In genomic region chr18:34909637-34910364, GRCh38 we compare ENCODE assay signal across 17 cellular contexts.
A peak's percentile ranks its signal among the peaks of the same experiment; 100 is the strongest.
DNase-seq lines count a peak whose midpoint lies in the region; ATAC-seq and TF ChIP-seq lines count a peak whose summit lies in the region.
"Had no signal": no experiment of that assay in that cellular context is flagged by ENCODE, and none has a peak within 500 bp of the region (broad histone marks: within the 10 kb centered on the region; RNA-seq: fewer than 3 reads in every experiment).

No MANE protein-coding gene starts in this region.

- TF ChIP-seq CTCF in GM12865 (IDR thresholded peaks at IDR 0.05; ENCODE audit: insufficient read depth, low read depth, low read length, missing control alignments) (no peak), ascending aorta (IDR thresholded peaks at IDR 0.05) (no peak), fibroblast of villous mesenchyme (IDR thresholded peaks at IDR 0.05; ENCODE audit: insufficient read depth, low read depth, low read length) (no peak), smooth muscle cell (IDR thresholded peaks at IDR 0.05; ENCODE audit: borderline replicate concordance, insufficient read depth, poor library complexity, severe bottlenecking) (no peak), PC-3 (conservative IDR thresholded peaks at IDR 0.05; ENCODE audit: low read depth, low read length) (no peak)

- no TSS peak for BruUV-seq in PC-3 (replicated peaks; lab: Mats Ljungman, UMichigan)

- H3K9ac ChIP-seq in smooth muscle cell (ENCODE audit: low read depth), result no peak overlapping the region
- no peak overlapping the region for H3K9ac ChIP-seq in PC-3 (ENCODE audit: low read length)

- H3K36me3 ChIP-seq in ascending aorta (no peaks in the 10 kb centered on the region), smooth muscle cell (ENCODE audit: low read depth) (no peaks in the 10 kb centered on the region), PC-3 (ENCODE audit: low read depth, low read length) (no peaks in the 10 kb centered on the region)

- CTCF ChIA-PET in PC-3 (lab: Charles Lee), result no interaction called here

- no peak overlapping the region for H3K4me3 ChIP-seq in GM12865 (ENCODE audit: low read depth, low read length)
- H3K4me3 ChIP-seq in ascending aorta, result no peak overlapping the region
- H3K4me3 ChIP-seq in fibroblast of villous mesenchyme (ENCODE audit: low read depth, low read length), result no peak overlapping the region
- H3K4me3 ChIP-seq in smooth muscle cell, result no peak overlapping the region
- H3K4me3 ChIP-seq in PC-3 (ENCODE audit: low read length), result no peak overlapping the region

- H3K27ac ChIP-seq in ascending aorta (peak overlapping the region; percentile 62 to 67), smooth muscle cell (ENCODE audit: low read depth) (no peak overlapping the region), PC-3 (ENCODE audit: low read length) (no peak overlapping the region)

- POLR2A ChIA-PET in PC-3 (lab: Charles Lee; ENCODE audit: unreplicated experiment), result no interaction called here

- ATAC-seq in PC-3 (no peak), HG03520 (IDR thresholded peaks at IDR 0.05; ENCODE audit: unreplicated experiment) (no peak), HG03196 (IDR thresholded peaks at IDR 0.05; ENCODE audit: unreplicated experiment) (no peak)
- ATAC-seq: HCT116 had no signal

- no peaks in the 10 kb centered on the region for H4K20me1 ChIP-seq in smooth muscle cell (ENCODE audit: low read depth)
- H4K20me1 ChIP-seq in PC-3 (ENCODE audit: low read length), result no peaks in the 10 kb centered on the region

- no peaks in the 10 kb centered on the region for H3K79me2 ChIP-seq in smooth muscle cell (ENCODE audit: low read depth)
- no peaks in the 10 kb centered on the region for H3K79me2 ChIP-seq in PC-3 (ENCODE audit: low read length)

- peaks cover 0 to 9% of the 10 kb centered on the region in 2 donors for H3K4me1 ChIP-seq in ascending aorta
- peaks cover 6% of the 10 kb centered on the region for H3K4me1 ChIP-seq in smooth muscle cell (ENCODE audit: low read depth)
- peaks cover 5% of the 10 kb centered on the region for H3K4me1 ChIP-seq in PC-3 (ENCODE audit: insufficient read depth, low read length)

- no peak overlapping the region for H3K4me2 ChIP-seq in smooth muscle cell
- H3K4me2 ChIP-seq in PC-3 (ENCODE audit: low read length), result no peak overlapping the region

- H2AFZ ChIP-seq in smooth muscle cell (ENCODE audit: low read depth) (peak overlapping the region; percentile 47), PC-3 (ENCODE audit: low read length) (no peak overlapping the region)

- H3K27me3 ChIP-seq in ascending aorta (no peaks in the 10 kb centered on the region), smooth muscle cell (ENCODE audit: low read depth) (no peaks in the 10 kb centered on the region), PC-3 (ENCODE audit: low read length) (no peaks in the 10 kb centered on the region)

- DNase-seq in GM12865 (ENCODE audit: low read depth) (peak; percentile 5), ascending aorta (ENCODE audit: low spot score in 2 of 2) (peak in 1 of 2 donors; percentile 74), fibroblast of villous mesenchyme (ENCODE audit: low read depth) (peak; percentile 66), smooth muscle cell (lab: John Stamatoyannopoulos, UW; ENCODE audit: unreplicated experiment) (no peak), PC-3 (no peak)
- DNase-seq: activated CD4-positive, alpha-beta T cell treated with anti-CD3 and anti-CD28 coated beads for 4 hours; activated naive CD8-positive, alpha-beta T cell treated with anti-CD3 and anti-CD28 coated beads, Interleukin-2, amount 10 ng/mL, durations not matched to agents 7 days and 5 days; activated T-cell treated with anti-CD3 and anti-CD28 coated beads, Interleukin-2, amount 50 U/mL, for 1 hour; DMS53; foreskin melanocyte; NCI-H2107; NCI-H82; RPMI8226; T-helper 1 cell had no signal

- H3K9me2 ChIP-seq in PC-3 (replicated peaks; ENCODE audit: low read length), result no peaks in the 10 kb centered on the region

- 85% methylated on average over 4 of the region's 4 CpGs for WGBS in smooth muscle cell (ENCODE audit: low lambda C conversion rate)

- intact Hi-C loops in ascending aorta (cut with DNase I), result loop anchor here (1.0 to 10.0 kb wide), 4 partner anchors 29 to 415 kb away; no protein-coding TSS in a partner anchor
- intact Hi-C loops in PC-3 (cut with micrococcal nuclease), result no loop called here

- H3F3A ChIP-seq in smooth muscle cell (ENCODE audit: low read depth) (peaks cover 7% of the 10 kb centered on the region), PC-3 (ENCODE audit: low read length, unreplicated experiment) (no peaks in the 10 kb centered on the region)

- H3K9me3 ChIP-seq in ascending aorta (no peaks in the 10 kb centered on the region), smooth muscle cell (replicated peaks; ENCODE audit: low read depth) (no peaks in the 10 kb centered on the region), PC-3 (ENCODE audit: low read length) (no peaks in the 10 kb centered on the region)

Comparison
In these comparisons a context has a peak if more than half of its experiments do, and no peak if none do; other contexts are left out.
1. DNase-seq: peak in GM12865 (single experiment) and fibroblast of villous mesenchyme (single experiment); none in smooth muscle cell (single experiment) and PC-3 (single experiment).
2. H3K27ac ChIP-seq: peak in ascending aorta (2 of 2); none in smooth muscle cell (single experiment) and PC-3 (single experiment).